ENCODE assay signal across 8 cellular contexts in the genomic region with DNA sequence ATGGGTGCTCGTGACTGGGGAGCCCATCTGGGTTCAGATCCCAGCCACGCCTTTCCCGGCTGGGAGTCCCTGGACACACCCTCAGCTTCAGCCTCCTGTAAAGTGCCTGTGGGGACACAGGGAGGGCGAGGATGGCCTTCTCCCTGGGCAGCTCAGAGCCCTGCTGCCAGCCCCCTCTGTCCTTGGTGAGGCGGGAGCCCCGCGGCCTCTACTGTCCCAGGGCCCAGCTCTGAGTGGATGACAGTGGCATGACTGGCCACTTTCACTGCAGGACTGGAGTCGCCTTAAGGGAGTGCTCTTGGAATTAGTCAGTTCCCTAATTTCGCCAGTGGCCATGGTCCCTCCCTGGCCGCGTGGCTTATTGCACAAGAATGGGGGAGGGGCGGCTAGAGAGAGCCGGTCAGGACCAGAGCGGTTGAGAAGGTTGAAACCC. TPM values are rescaled to one million over a fixed set of nuclear protein-coding genes. Genes with fewer than 3 reads are reported as not detected.
DNase-seq lines count a peak whose midpoint lies in the region; ATAC-seq, FAIRE-seq and TF ChIP-seq lines count a peak whose summit lies in the region.

No MANE protein-coding gene starts in this region.

- H2BK15ac ChIP-seq in H9 (ENCODE audit: low read depth, low read length), result no peak overlapping the region

- no peak overlapping the region for H3K27ac Mint-ChIP-seq in H9

- H3K14ac ChIP-seq in H9 (ENCODE audit: insufficient read depth, low read length), result no peak overlapping the region

- DNase-seq in bronchial epithelial cell (ENCODE audit: low read depth) (peak; percentile 79), left lung (peak; percentile 86 to 94), tibial artery (peak; percentile 85 to 91), H9 (no peak)
- DNase-seq in effector CD4-positive, alpha-beta T cell, result no peak

- no peak overlapping the region; a peak in 1 of 5 replicates for H3K4me3 Mint-ChIP-seq in H9

- no peaks in the 10 kb centered on the region for H3K36me3 ChIP-seq in Loucy (ENCODE audit: insufficient read depth, low read length)
- peaks cover 19% of the 10 kb centered on the region for H3K36me3 ChIP-seq in bronchial epithelial cell (ENCODE audit: control insufficient read depth, insufficient read depth, low read length)
- peaks cover 0 to 85% of the 10 kb centered on the region in 2 donors for H3K36me3 ChIP-seq in left lung
- peaks cover 0 to 37% (median 30%) of the 10 kb centered on the region in 3 donors for H3K36me3 ChIP-seq in tibial artery

- no peak overlapping the region for H3K56ac ChIP-seq in H9 (ENCODE audit: insufficient read length, low read depth, low read length)

- H3K23ac ChIP-seq in H9 (ENCODE audit: insufficient read length, low read depth, low read length), result no peak overlapping the region

- H3K27me3 Mint-ChIP-seq in H9 (ENCODE audit: low read depth), result no peaks in the 10 kb centered on the region

- H3K4ac ChIP-seq in H9 (ENCODE audit: low read depth, low read length), result no peak overlapping the region

- H4K8ac ChIP-seq in H9 (replicated peaks; ENCODE audit: insufficient read length, low read depth, low read length), result no peak overlapping the region

- no peak overlapping the region for H4K91ac ChIP-seq in H9 (ENCODE audit: insufficient read length, low read depth, low read length)

- no peak overlapping the region for H2AK5ac ChIP-seq in H9 (ENCODE audit: insufficient read length, low read length)

- FAIRE-seq in bronchial epithelial cell (lab: Jason Lieb, UNC), result no peak

- WGBS in H9 (ENCODE audit: extremely low coverage, insufficient read length, low lambda C conversion rate), result no CpG with 5 or more reads among the region's 14 CpGs

- H2BK120ac ChIP-seq in H9 (ENCODE audit: low read depth, low read length, poor library complexity, severe bottlenecking), result no peak overlapping the region

- H3K4me1 Mint-ChIP-seq in H9, result peaks cover 30 to 40% of the 10 kb centered on the region in 2 experiments

- peaks cover 6% of the 10 kb centered on the region for H3K79me1 ChIP-seq in H9 (ENCODE audit: insufficient read depth, low read depth, low read length, poor library complexity, severe bottlenecking)

- H2BK12ac ChIP-seq in H9 (ENCODE audit: insufficient read length, low read depth, low read length), result no peak overlapping the region

- no peak overlapping the region for H2BK5ac ChIP-seq in H9 (ENCODE audit: insufficient read length, low read length)

- no peak for TF ChIP-seq CTCF in Loucy (conservative IDR thresholded peaks at IDR 0.05; ENCODE audit: low read length)
- no peak for TF ChIP-seq CTCF in bronchial epithelial cell (IDR thresholded peaks at IDR 0.05; ENCODE audit: insufficient read depth, low read length, severe bottlenecking)
- no peak for TF ChIP-seq CTCF in left lung (IDR thresholded peaks at IDR 0.05)
- no peak for TF ChIP-seq CTCF in tibial artery (IDR thresholded peaks at IDR 0.05)
- TF ChIP-seq CTCF in H9 (conservative IDR thresholded peaks at IDR 0.05), result no peak

- H3K27me3 ChIP-seq in Loucy (ENCODE audit: insufficient read depth, low read length, poor library complexity, severe bottlenecking) (no peaks in the 10 kb centered on the region), bronchial epithelial cell (ENCODE audit: control insufficient read depth, insufficient read depth, low read length) (no peaks in the 10 kb centered on the region), left lung (no peaks in the 10 kb centered on the region), tibial artery (no peaks in the 10 kb centered on the region), H9 (ENCODE audit: insufficient read depth, low read length) (no peaks in the 10 kb centered on the region)

- intact Hi-C loops in left lung (cut with DNase I) (no loop called here), tibial artery (cut with DNase I; ENCODE audit: low total_unique reads) (no loop called here)

- H3K36me3 Mint-ChIP-seq in H9 (ENCODE audit: insufficient read depth in 1 of 3, low read depth in 3 of 3), result peaks cover 6 to 27% (median 21%) of the 10 kb centered on the region in 3 experiments

- no peaks in the 10 kb centered on the region for H3K9me2 ChIP-seq in Loucy (replicated peaks; ENCODE audit: low read depth, low read length)

- no peak overlapping the region for H2BK20ac ChIP-seq in H9 (ENCODE audit: low read depth, low read length, poor library complexity, severe bottlenecking)

- no peaks in the 10 kb centered on the region for H3K9me3 ChIP-seq in Loucy (ENCODE audit: insufficient read depth, low read depth, low read length)
- no peaks in the 10 kb centered on the region for H3K9me3 ChIP-seq in left lung
- H3K9me3 ChIP-seq in tibial artery, result no peaks in the 10 kb centered on the region
- no peaks in the 10 kb centered on the region for H3K9me3 ChIP-seq in H9 (ENCODE audit: control insufficient read depth, low read depth, low read length)

- peaks cover 6% of the 10 kb centered on the region for H3K23me2 ChIP-seq in H9 (ENCODE audit: insufficient read length, low read depth, low read length, poor library complexity, severe bottlenecking)

- H3K79me2 ChIP-seq in Loucy (ENCODE audit: insufficient read depth, low read length), result peaks cover 37% of the 10 kb centered on the region; the same call in 1 of the 2 replicates
- peaks cover 2% of the 10 kb centered on the region; the same call in 1 of the 2 replicates for H3K79me2 ChIP-seq in H9 (ENCODE audit: insufficient read depth, low read length)

- H3K18ac ChIP-seq in H9 (ENCODE audit: insufficient read length, low read depth, low read length), result no peak overlapping the region

- no peaks in the 10 kb centered on the region for H3K9me3 Mint-ChIP-seq in H9

- H3F3A ChIP-seq in Loucy (ENCODE audit: low read depth), result no peaks in the 10 kb centered on the region

- peak overlapping the region; percentile 100 for H3K4me2 ChIP-seq in Loucy (ENCODE audit: low read depth, low read length, poor library complexity, severe bottlenecking)
- no peak overlapping the region for H3K4me2 ChIP-seq in H9 (ENCODE audit: insufficient read depth, insufficient read length, low read length)

- H3K4me1 ChIP-seq in Loucy (ENCODE audit: insufficient read depth, low read length, poor library complexity, severe bottlenecking) (peaks cover 34% of the 10 kb centered on the region), left lung (peaks cover 41 to 67% of the 10 kb centered on the region in 2 donors), tibial artery (peaks cover 12 to 75% (median 60%) of the 10 kb centered on the region in 4 donors), H9 (ENCODE audit: insufficient read depth, low read length) (no peaks in the 10 kb centered on the region; the same call in 1 of the 2 replicates)

- no peak overlapping the region for H4K5ac ChIP-seq in H9 (ENCODE audit: insufficient read length, low read depth, low read length)

- no peak overlapping the region for H3T11ph ChIP-seq in H9 (ENCODE audit: low read length)

- H3K4me3 ChIP-seq in Loucy (ENCODE audit: low read length, poor library complexity, severe bottlenecking), result no peak overlapping the region
- no peak overlapping the region for H3K4me3 ChIP-seq in bronchial epithelial cell (ENCODE audit: low read depth, low read length)
- peak overlapping the region; percentile 79 for H3K4me3 ChIP-seq in left lung
- H3K4me3 ChIP-seq in tibial artery, result peak overlapping the region; percentile 75 to 86

- H3K27ac ChIP-seq in left lung (peak overlapping the region; percentile 95 to 97), tibial artery (peak overlapping the region; percentile 93 to 98), H9 (ENCODE audit: insufficient read length, low read depth, low read length) (no peak overlapping the region)

- ATAC-seq in left lung (peak; percentile 13), GM21528 (IDR thresholded peaks at IDR 0.05; ENCODE audit: low FRiP score, unreplicated experiment) (no peak), GM18858 (IDR thresholded peaks at IDR 0.05; ENCODE audit: unreplicated experiment) (no peak)

- H2AFZ ChIP-seq in Loucy (ENCODE audit: low read length) (no peak overlapping the region), H9 (ENCODE audit: low read length) (no peak overlapping the region)

- H4K20me1 ChIP-seq in Loucy (ENCODE audit: insufficient read depth, low read length, poor library complexity, severe bottlenecking), result peaks cover 36% of the 10 kb centered on the region
- no peaks in the 10 kb centered on the region for H4K20me1 ChIP-seq in H9 (ENCODE audit: control insufficient read depth, insufficient read depth, insufficient read length)

- H3K9ac ChIP-seq in Loucy (ENCODE audit: low read depth, low read length, poor library complexity, severe bottlenecking) (no peak overlapping the region), H9 (ENCODE audit: extremely low read depth, insufficient read length, low read length) (no peak overlapping the region)

RNA-seq across cellular contexts. Expression of gene BRI3, which starts 4.6 kb away (rescaled TPM):
- total RNA-seq in bronchial epithelial cell (53.7 and 64.0 TPM in 2 replicates), left lung (100 to 1,000 TPM; 448 to 505 TPM), H9 (2021) (99.7 and 102 TPM in 2 replicates)

RNA-seq across cellular contexts. Expression of gene TECPR1, which starts 34.1 kb away (rescaled TPM):
- 8.2 and 12.4 TPM in 2 replicates for total RNA-seq in bronchial epithelial cell
- total RNA-seq in left lung, result 10 to 100 TPM; 40.0 to 67.4 TPM
- total RNA-seq in H9 (2021), result 13.9 and 15.6 TPM in 2 replicates

Comparison
In these comparisons a context has a peak if more than half of its experiments do, and no peak if none do; other contexts are left out.
1. H3K4me3 ChIP-seq: peak in left lung (2 of 2) and tibial artery (2 of 2); none in Loucy (single experiment) and bronchial epithelial cell (single experiment).
2. DNase-seq: peak in bronchial epithelial cell (single experiment), left lung (2 of 2) and tibial artery (2 of 2); none in effector CD4-positive, alpha-beta T cell (single experiment) and H9 (single experiment).